Comparison of ENCODE assay signal across 10 cellular contexts in genomic region chr1:96559707-96560588, GRCh38.
A peak's percentile ranks its signal among the peaks of the same experiment; 100 is the strongest.
DNase-seq lines count a peak whose midpoint lies in the region; ATAC-seq and TF ChIP-seq lines count a peak whose summit lies in the region.
"Had no signal": no experiment of that assay in that cellular context is flagged by ENCODE, and none has a peak within 500 bp of the region (broad histone marks: within the 10 kb centered on the region; RNA-seq: fewer than 3 reads in every experiment).

No MANE protein-coding gene starts in this region.

- no peak for TF ChIP-seq CTCF in adrenal gland (IDR thresholded peaks at IDR 0.05)
- TF ChIP-seq CTCF in thoracic aorta (IDR thresholded peaks at IDR 0.05), result no peak
- TF ChIP-seq CTCF in transverse colon (IDR thresholded peaks at IDR 0.05), result no peak

- TF ChIP-seq POLR2A in adrenal gland (IDR thresholded peaks at IDR 0.05) (no peak), transverse colon (IDR thresholded peaks at IDR 0.05) (no peak)

- H3K36me3 ChIP-seq in adrenal gland (replicated peaks in 1 of 2), result no peaks in the 10 kb centered on the region
- no peaks in the 10 kb centered on the region for H3K36me3 ChIP-seq in iPS DF 6.9 (ENCODE audit: control insufficient read depth, insufficient read depth, low read length)
- no peaks in the 10 kb centered on the region for H3K36me3 ChIP-seq in thoracic aorta
- no peaks in the 10 kb centered on the region for H3K36me3 ChIP-seq in transverse colon

- in situ Hi-C loops in transverse colon (cut with MboI; ENCODE audit: low pct_ligation_motif_present in 1 of 4, low pct_unique_long_range_greater_than_20kb in 1 of 4, low sequenced_read_pairs in 3 of 4), result no loop called here

- H3K4me1 ChIP-seq in adrenal gland (replicated peaks in 1 of 2) (no peaks in the 10 kb centered on the region), iPS DF 6.9 (ENCODE audit: control insufficient read depth, insufficient read depth, low read length) (no peaks in the 10 kb centered on the region; the same call in 1 of the 2 replicates), thoracic aorta (ENCODE audit: control insufficient read depth in 1 of 2, low read depth in 2 of 2) (peaks cover 5 to 14% of the 10 kb centered on the region in 2 donors), transverse colon (no peaks in the 10 kb centered on the region)

- intact Hi-C loops in adrenal gland (cut with DNase I) (no loop called here), transverse colon (cut with DNase I; ENCODE audit: low total_unique reads) (no loop called here)

- no peaks in the 10 kb centered on the region for H3K9me3 ChIP-seq in adrenal gland (replicated peaks in 1 of 3)
- H3K9me3 ChIP-seq in iPS DF 6.9 (ENCODE audit: control insufficient read depth, insufficient read depth, low read length), result no peaks in the 10 kb centered on the region
- H3K9me3 ChIP-seq in thoracic aorta, result no peaks in the 10 kb centered on the region
- H3K9me3 ChIP-seq in transverse colon, result no peaks in the 10 kb centered on the region

- no peak overlapping the region for H3K27ac ChIP-seq in adrenal gland
- H3K27ac ChIP-seq in iPS DF 6.9 (ENCODE audit: low read length), result peak overlapping the region; percentile 61
- peak overlapping the region; percentile 62 to 69 for H3K27ac ChIP-seq in thoracic aorta
- H3K27ac ChIP-seq in transverse colon, result peak overlapping the region in 2 of 4 donors; percentile 20 to 51

- WGBS in adrenal gland, 4 donors, result 76 to 83% (median 82%) methylated on average over 4 of the region's 4 CpGs
- WGBS in iPS DF 6.9 (ENCODE audit: insufficient coverage, insufficient read length), result no CpG with 5 or more reads among the region's 4 CpGs
- 71 to 72% methylated on average over 4 of the region's 4 CpGs for WGBS in transverse colon (ENCODE audit: low coverage in 1 of 2), 2 donors

- DNase-seq in HS-27A (ENCODE audit: low read depth) (peak; percentile 84), adrenal gland (peak in 4 of 7 donors; percentile 19 to 28 (median 24)), iPS DF 6.9 (ENCODE audit: low read depth, low spot score) (no peak), thoracic aorta (ENCODE audit: low spot score) (peak; percentile 48), transverse colon (no peak), NCI-H446 (lab: John Stamatoyannopoulos, UW) (no peak)
- DNase-seq in effector CD4-positive, alpha-beta T cell, result no peak
- DNase-seq: activated CD8-positive, alpha-beta memory T cell treated with anti-CD3 and anti-CD28 coated beads for 24 hours; effector CD8-positive, alpha-beta T cell had no signal

- no peak for TF ChIP-seq EP300 in transverse colon (IDR thresholded peaks at IDR 0.05; ENCODE audit: low read depth)

- H3K27me3 ChIP-seq in adrenal gland (no peaks in the 10 kb centered on the region), iPS DF 6.9 (ENCODE audit: control insufficient read depth, insufficient read depth, low read length) (no peaks in the 10 kb centered on the region), thoracic aorta (replicated peaks; ENCODE audit: insufficient read depth) (no peaks in the 10 kb centered on the region), transverse colon (no peaks in the 10 kb centered on the region)

- ATAC-seq in thoracic aorta (ENCODE audit: insufficient number of reproducible peaks, low FRiP score, low read depth), result peak; percentile 88
- no peak for ATAC-seq in HG03280 (IDR thresholded peaks at IDR 0.05; ENCODE audit: unreplicated experiment)

- H3K4me3 ChIP-seq in adrenal gland (no peak overlapping the region), iPS DF 6.9 (ENCODE audit: low read length) (no peak overlapping the region), thoracic aorta (peak overlapping the region; percentile 7), transverse colon (no peak overlapping the region)

Comparison
In these comparisons a context has a peak if more than half of its experiments do, and no peak if none do; other contexts are left out.
1. DNase-seq: peak in HS-27A (single experiment), adrenal gland (4 of 7) and thoracic aorta (single experiment); none in iPS DF 6.9 (single experiment), transverse colon (single experiment), effector CD4-positive, alpha-beta T cell (single experiment) and NCI-H446 (0 of 2).
2. H3K27ac ChIP-seq: peak in iPS DF 6.9 (single experiment) and thoracic aorta (2 of 2); none in adrenal gland (0 of 5).